In the genomic region with DNA sequence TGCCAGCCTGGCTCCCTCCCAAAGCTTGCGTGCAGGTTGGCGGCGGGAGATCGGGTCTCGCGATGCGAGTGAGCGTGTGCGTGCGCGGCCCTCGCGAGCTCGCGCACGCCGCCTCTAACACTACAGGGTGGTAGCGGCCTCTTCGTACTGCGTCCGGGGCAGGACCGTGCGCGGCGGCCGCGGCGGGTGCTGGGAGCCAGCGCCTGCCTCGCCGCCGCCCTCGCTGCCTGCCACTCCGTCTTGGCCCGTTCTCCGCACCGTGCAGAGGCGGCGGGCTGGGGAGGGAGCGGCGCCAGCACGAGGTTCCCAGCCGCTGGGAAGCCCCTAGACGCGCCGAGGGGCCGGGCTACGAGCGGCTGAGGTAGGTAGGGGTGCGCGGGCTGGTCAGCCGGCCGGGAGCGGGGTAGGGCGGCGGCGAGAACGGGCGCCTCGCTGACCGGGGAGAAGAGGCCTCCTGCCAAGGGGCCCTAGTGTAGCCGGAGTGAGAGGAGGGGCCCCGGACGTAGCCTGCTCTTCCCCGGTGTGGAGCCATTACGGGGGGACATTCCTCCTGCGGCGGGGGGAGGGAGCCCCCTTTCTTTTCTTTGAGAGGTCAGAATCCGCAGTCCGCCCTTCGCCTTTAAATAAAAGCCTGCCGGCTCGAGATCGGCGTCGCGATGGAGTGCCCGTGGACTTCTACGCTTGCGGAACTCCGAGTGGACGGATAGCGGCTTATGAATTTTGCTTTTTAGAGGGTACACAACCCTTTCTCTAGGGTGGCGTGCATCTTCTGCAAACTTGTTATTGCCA, we compare ENCODE assay signal across 8 cellular contexts. TPM values are rescaled to one million over a fixed set of nuclear protein-coding genes. Genes with fewer than 3 reads are reported as not detected.
DNase-seq lines count a peak whose midpoint lies in the region; ATAC-seq and TF ChIP-seq lines count a peak whose summit lies in the region.

A gene (plus strand): TSS at position 117 of the 789 bp plus-strand sequence. CDS start 8,933 bp downstream, outside the sequence.

- H3K4me3 ChIP-seq in left ventricle myocardium inferior (peak within 1 kb of the TSS; percentile 96), upper lobe of right lung (peak within 1 kb of the TSS; percentile 78)

- H3K9me3 ChIP-seq in T-helper 17 cell (ENCODE audit: control insufficient read depth, low read length, poor library complexity, severe bottlenecking) (no peaks in the 10 kb centered on the region), left ventricle myocardium inferior (replicated peaks) (no peaks in the 10 kb centered on the region), upper lobe of right lung (no peaks in the 10 kb centered on the region)

- intact Hi-C loops in left ventricle myocardium inferior (cut with micrococcal nuclease) = no loop called here
- intact Hi-C loops in upper lobe of right lung (cut with DNase I) = no loop called here

- peaks cover 19% of the 10 kb centered on the region for H3K4me1 Mint-ChIP-seq in T-helper 17 cell
- H3K4me1 Mint-ChIP-seq in progenitor cell of endocrine pancreas (ENCODE audit: low read depth) = peaks cover 9% of the 10 kb centered on the region

- peak within 1 kb of the TSS; percentile 95 for H3K27ac Mint-ChIP-seq in T-helper 17 cell
- peak within 1 kb of the TSS; percentile 97 for H3K27ac Mint-ChIP-seq in progenitor cell of endocrine pancreas

- H3K27me3 Mint-ChIP-seq in T-helper 17 cell (no peaks in the 10 kb centered on the region), progenitor cell of endocrine pancreas (no peaks in the 10 kb centered on the region)

- H3K27ac ChIP-seq in left ventricle myocardium inferior (replicated peaks) (peak within 1 kb of the TSS; percentile 99), upper lobe of right lung (peak within 1 kb of the TSS; percentile 96)

- DNase-seq in NCI-H146 (lab: John Stamatoyannopoulos, UW) = peak; percentile 90
- DNase-seq in T-helper 17 cell = peak; percentile 79 to 88 (median 85)
- peak; percentile 18 to 96 (median 89) for DNase-seq in amygdala (lab: John Stamatoyannopoulos, UW)
- DNase-seq in left ventricle myocardium inferior = peak; percentile 95
- DNase-seq in progenitor cell of endocrine pancreas (ENCODE audit: low spot score, unreplicated experiment) = peak; percentile 77
- peak; percentile 98 for DNase-seq in upper lobe of right lung

- H3K4me1 ChIP-seq in left ventricle myocardium inferior = peaks cover 58% of the 10 kb centered on the region
- H3K4me1 ChIP-seq in upper lobe of right lung = peaks cover 24% of the 10 kb centered on the region

- H3K27me3 ChIP-seq in left ventricle myocardium inferior (ENCODE audit: low read depth) (no peaks in the 10 kb centered on the region), upper lobe of right lung (no peaks in the 10 kb centered on the region)

- H3K36me3 Mint-ChIP-seq in T-helper 17 cell (ENCODE audit: low read depth) (no peaks in the 10 kb centered on the region), progenitor cell of endocrine pancreas (ENCODE audit: insufficient read depth) (peaks cover 10% of the 10 kb centered on the region)

- ATAC-seq in HG02852 (IDR thresholded peaks at IDR 0.05; ENCODE audit: unreplicated experiment) = peak; percentile 94
- peak; percentile 93 for ATAC-seq in T-helper 17 cell
- ATAC-seq in upper lobe of right lung = peak; percentile 99

- H3K4me3 Mint-ChIP-seq in T-helper 17 cell (peak within 1 kb of the TSS; percentile 91), progenitor cell of endocrine pancreas (ENCODE audit: low read depth) (peak within 1 kb of the TSS; percentile 86)

- no peak for TF ChIP-seq CTCF in left ventricle myocardium inferior (IDR thresholded peaks at IDR 0.05; ENCODE audit: borderline replicate concordance)
- no peak for TF ChIP-seq CTCF in progenitor cell of endocrine pancreas (IDR thresholded peaks at IDR 0.05; ENCODE audit: unreplicated experiment)
- TF ChIP-seq CTCF in upper lobe of right lung (IDR thresholded peaks at IDR 0.05) = no peak

- no peaks in the 10 kb centered on the region for H3K9me3 Mint-ChIP-seq in progenitor cell of endocrine pancreas (ENCODE audit: low read depth)

- peaks cover 3% of the 10 kb centered on the region for H3K36me3 ChIP-seq in left ventricle myocardium inferior
- peaks cover 6% of the 10 kb centered on the region for H3K36me3 ChIP-seq in upper lobe of right lung

- peak; percentile 98 for TF ChIP-seq POLR2A in GM15510 (IDR thresholded peaks at IDR 0.05; ENCODE audit: borderline replicate concordance, extremely low read depth, insufficient read length)

RNA-seq across cellular contexts. Expression of the gene that starts here (rescaled TPM):
- 10 to 100 TPM; 23.9 to 29.5 TPM for total RNA-seq in T-helper 17 cell
- 24.9 TPM for total RNA-seq in left ventricle myocardium inferior
- total RNA-seq in progenitor cell of endocrine pancreas = 59.2 and 62.2 TPM in 2 replicates
- total RNA-seq in upper lobe of right lung = 44.9 TPM

Comparison
In these comparisons a context has a peak if more than half of its experiments do, and no peak if none do; other contexts are left out.
1. Peak in every context shown above with its lines: DNase-seq, ATAC-seq, H3K4me3 ChIP-seq and H3K27ac ChIP-seq.